In the genomic region with DNA sequence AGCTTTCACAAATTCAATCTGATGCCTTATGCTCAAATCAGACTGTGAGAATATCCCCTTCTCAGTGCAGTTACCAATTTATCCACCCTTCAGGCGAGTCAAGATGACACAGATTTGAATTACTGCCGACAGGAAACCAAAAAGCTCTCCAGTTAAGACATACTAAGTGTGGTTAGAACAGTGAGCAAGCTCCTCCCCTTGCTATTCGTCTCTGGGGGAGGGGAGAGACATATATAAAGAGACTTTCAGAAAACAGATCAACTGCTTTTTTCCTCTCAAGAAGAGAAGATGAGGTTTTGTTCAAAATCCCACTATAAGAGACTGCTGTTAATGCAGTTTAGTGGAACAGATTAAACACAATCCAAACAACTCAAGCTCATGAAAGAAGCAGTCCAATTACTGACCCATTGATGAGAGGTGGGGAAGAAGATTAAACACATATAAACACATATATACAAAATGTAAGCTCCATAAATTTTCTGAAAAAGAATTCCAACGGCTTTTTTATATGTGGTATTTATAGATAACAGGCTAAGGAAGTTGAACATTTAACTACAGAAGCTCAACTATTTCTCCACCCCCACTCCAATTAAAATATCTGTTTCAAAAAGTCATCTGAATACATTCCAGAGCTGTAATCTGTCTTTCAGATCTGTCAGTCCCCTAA, we compare ENCODE assay signal across 1 cellular context.
TF ChIP-seq lines count a peak whose summit lies in the region.

No MANE protein-coding gene starts in this region.

TF ChIP-seq in GM23338, 12 proteins besides CTCF, POLR2A, EP300 and RAD21 (continued from another document):
- TF ChIP-seq, protein P1, sequence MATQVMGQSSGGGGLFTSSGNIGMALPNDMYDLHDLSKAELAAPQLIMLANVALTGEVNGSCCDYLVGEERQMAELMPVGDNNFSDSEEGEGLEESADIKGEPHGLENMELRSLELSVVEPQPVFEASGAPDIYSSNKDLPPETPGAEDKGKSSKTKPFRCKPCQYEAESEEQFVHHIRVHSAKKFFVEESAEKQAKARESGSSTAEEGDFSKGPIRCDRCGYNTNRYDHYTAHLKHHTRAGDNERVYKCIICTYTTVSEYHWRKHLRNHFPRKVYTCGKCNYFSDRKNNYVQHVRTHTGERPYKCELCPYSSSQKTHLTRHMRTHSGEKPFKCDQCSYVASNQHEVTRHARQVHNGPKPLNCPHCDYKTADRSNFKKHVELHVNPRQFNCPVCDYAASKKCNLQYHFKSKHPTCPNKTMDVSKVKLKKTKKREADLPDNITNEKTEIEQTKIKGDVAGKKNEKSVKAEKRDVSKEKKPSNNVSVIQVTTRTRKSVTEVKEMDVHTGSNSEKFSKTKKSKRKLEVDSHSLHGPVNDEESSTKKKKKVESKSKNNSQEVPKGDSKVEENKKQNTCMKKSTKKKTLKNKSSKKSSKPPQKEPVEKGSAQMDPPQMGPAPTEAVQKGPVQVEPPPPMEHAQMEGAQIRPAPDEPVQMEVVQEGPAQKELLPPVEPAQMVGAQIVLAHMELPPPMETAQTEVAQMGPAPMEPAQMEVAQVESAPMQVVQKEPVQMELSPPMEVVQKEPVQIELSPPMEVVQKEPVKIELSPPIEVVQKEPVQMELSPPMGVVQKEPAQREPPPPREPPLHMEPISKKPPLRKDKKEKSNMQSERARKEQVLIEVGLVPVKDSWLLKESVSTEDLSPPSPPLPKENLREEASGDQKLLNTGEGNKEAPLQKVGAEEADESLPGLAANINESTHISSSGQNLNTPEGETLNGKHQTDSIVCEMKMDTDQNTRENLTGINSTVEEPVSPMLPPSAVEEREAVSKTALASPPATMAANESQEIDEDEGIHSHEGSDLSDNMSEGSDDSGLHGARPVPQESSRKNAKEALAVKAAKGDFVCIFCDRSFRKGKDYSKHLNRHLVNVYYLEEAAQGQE (IDR thresholded peaks at IDR 0.05; ENCODE audit: unreplicated experiment): no peak
- TF ChIP-seq, protein P2, sequence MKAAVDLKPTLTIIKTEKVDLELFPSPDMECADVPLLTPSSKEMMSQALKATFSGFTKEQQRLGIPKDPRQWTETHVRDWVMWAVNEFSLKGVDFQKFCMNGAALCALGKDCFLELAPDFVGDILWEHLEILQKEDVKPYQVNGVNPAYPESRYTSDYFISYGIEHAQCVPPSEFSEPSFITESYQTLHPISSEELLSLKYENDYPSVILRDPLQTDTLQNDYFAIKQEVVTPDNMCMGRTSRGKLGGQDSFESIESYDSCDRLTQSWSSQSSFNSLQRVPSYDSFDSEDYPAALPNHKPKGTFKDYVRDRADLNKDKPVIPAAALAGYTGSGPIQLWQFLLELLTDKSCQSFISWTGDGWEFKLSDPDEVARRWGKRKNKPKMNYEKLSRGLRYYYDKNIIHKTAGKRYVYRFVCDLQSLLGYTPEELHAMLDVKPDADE (IDR thresholded peaks at IDR 0.05): no peak
- TF ChIP-seq EZH2 (IDR thresholded peaks at IDR 0.05; ENCODE audit: low read depth, unreplicated experiment) (no peak), STAT1 (IDR thresholded peaks at IDR 0.05; ENCODE audit: unreplicated experiment) (no peak)
